In genomic region chr2:33605059-33605458, GRCh38 we compare ENCODE assay signal across 1 cellular context.
TF ChIP-seq lines count a peak whose summit lies in the region.

No MANE protein-coding gene starts in this region.

TF ChIP-seq in GM23338, 12 proteins besides CTCF, POLR2A, EP300 and RAD21 (continued from another document):
- TF ChIP-seq, protein P1, sequence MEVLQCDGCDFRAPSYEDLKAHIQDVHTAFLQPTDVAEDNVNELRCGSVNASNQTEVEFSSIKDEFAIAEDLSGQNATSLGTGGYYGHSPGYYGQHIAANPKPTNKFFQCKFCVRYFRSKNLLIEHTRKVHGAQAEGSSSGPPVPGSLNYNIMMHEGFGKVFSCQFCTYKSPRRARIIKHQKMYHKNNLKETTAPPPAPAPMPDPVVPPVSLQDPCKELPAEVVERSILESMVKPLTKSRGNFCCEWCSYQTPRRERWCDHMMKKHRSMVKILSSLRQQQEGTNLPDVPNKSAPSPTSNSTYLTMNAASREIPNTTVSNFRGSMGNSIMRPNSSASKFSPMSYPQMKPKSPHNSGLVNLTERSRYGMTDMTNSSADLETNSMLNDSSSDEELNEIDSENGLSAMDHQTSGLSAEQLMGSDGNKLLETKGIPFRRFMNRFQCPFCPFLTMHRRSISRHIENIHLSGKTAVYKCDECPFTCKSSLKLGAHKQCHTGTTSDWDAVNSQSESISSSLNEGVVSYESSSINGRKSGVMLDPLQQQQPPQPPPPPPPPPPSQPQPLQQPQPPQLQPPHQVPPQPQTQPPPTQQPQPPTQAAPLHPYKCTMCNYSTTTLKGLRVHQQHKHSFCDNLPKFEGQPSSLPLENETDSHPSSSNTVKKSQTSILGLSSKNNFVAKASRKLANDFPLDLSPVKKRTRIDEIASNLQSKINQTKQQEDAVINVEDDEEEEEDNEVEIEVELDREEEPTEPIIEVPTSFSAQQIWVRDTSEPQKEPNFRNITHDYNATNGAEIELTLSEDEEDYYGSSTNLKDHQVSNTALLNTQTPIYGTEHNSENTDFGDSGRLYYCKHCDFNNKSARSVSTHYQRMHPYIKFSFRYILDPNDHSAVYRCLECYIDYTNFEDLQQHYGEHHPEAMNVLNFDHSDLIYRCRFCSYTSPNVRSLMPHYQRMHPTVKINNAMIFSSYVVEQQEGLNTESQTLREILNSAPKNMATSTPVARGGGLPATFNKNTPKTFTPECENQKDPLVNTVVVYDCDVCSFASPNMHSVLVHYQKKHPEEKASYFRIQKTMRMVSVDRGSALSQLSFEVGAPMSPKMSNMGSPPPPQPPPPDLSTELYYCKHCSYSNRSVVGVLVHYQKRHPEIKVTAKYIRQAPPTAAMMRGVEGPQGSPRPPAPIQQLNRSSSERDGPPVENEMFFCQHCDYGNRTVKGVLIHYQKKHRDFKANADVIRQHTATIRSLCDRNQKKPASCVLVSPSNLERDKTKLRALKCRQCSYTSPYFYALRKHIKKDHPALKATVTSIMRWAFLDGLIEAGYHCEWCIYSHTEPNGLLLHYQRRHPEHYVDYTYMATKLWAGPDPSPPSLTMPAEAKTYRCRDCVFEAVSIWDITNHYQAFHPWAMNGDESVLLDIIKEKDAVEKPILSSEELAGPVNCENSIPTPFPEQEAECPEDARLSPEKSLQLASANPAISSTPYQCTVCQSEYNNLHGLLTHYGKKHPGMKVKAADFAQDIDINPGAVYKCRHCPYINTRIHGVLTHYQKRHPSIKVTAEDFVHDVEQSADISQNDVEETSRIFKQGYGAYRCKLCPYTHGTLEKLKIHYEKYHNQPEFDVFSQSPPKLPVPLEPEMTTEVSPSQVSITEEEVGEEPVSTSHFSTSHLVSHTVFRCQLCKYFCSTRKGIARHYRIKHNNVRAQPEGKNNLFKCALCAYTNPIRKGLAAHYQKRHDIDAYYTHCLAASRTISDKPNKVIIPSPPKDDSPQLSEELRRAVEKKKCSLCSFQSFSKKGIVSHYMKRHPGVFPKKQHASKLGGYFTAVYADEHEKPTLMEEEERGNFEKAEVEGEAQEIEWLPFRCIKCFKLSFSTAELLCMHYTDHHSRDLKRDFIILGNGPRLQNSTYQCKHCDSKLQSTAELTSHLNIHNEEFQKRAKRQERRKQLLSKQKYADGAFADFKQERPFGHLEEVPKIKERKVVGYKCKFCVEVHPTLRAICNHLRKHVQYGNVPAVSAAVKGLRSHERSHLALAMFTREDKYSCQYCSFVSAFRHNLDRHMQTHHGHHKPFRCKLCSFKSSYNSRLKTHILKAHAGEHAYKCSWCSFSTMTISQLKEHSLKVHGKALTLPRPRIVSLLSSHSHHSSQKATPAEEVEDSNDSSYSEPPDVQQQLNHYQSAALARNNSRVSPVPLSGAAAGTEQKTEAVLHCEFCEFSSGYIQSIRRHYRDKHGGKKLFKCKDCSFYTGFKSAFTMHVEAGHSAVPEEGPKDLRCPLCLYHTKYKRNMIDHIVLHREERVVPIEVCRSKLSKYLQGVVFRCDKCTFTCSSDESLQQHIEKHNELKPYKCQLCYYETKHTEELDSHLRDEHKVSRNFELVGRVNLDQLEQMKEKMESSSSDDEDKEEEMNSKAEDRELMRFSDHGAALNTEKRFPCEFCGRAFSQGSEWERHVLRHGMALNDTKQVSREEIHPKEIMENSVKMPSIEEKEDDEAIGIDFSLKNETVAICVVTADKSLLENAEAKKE (CRISPR knock-in tag; IDR thresholded peaks at IDR 0.05), result no peak
- TF ChIP-seq JUNB (IDR thresholded peaks at IDR 0.05; ENCODE audit: unreplicated experiment) (no peak), EZH2 (IDR thresholded peaks at IDR 0.05; ENCODE audit: low read depth, unreplicated experiment) (no peak), ZNF331 (CRISPR knock-in tag; IDR thresholded peaks at IDR 0.05; ENCODE audit: low read depth) (no peak), EZH2phosphoT487 (IDR thresholded peaks at IDR 0.05; ENCODE audit: unreplicated experiment) (no peak), ETS1 (IDR thresholded peaks at IDR 0.05) (no peak), STAT1 (IDR thresholded peaks at IDR 0.05; ENCODE audit: unreplicated experiment) (no peak), ZNF114 (CRISPR knock-in tag; IDR thresholded peaks at IDR 0.05) (no peak)
- TF ChIP-seq, protein P2, sequence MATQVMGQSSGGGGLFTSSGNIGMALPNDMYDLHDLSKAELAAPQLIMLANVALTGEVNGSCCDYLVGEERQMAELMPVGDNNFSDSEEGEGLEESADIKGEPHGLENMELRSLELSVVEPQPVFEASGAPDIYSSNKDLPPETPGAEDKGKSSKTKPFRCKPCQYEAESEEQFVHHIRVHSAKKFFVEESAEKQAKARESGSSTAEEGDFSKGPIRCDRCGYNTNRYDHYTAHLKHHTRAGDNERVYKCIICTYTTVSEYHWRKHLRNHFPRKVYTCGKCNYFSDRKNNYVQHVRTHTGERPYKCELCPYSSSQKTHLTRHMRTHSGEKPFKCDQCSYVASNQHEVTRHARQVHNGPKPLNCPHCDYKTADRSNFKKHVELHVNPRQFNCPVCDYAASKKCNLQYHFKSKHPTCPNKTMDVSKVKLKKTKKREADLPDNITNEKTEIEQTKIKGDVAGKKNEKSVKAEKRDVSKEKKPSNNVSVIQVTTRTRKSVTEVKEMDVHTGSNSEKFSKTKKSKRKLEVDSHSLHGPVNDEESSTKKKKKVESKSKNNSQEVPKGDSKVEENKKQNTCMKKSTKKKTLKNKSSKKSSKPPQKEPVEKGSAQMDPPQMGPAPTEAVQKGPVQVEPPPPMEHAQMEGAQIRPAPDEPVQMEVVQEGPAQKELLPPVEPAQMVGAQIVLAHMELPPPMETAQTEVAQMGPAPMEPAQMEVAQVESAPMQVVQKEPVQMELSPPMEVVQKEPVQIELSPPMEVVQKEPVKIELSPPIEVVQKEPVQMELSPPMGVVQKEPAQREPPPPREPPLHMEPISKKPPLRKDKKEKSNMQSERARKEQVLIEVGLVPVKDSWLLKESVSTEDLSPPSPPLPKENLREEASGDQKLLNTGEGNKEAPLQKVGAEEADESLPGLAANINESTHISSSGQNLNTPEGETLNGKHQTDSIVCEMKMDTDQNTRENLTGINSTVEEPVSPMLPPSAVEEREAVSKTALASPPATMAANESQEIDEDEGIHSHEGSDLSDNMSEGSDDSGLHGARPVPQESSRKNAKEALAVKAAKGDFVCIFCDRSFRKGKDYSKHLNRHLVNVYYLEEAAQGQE (IDR thresholded peaks at IDR 0.05; ENCODE audit: unreplicated experiment), result no peak
TF ChIP-seq in GM23338: peak in this region for 0.
